ENCODE assay signal across 8 cellular contexts in the genomic region with DNA sequence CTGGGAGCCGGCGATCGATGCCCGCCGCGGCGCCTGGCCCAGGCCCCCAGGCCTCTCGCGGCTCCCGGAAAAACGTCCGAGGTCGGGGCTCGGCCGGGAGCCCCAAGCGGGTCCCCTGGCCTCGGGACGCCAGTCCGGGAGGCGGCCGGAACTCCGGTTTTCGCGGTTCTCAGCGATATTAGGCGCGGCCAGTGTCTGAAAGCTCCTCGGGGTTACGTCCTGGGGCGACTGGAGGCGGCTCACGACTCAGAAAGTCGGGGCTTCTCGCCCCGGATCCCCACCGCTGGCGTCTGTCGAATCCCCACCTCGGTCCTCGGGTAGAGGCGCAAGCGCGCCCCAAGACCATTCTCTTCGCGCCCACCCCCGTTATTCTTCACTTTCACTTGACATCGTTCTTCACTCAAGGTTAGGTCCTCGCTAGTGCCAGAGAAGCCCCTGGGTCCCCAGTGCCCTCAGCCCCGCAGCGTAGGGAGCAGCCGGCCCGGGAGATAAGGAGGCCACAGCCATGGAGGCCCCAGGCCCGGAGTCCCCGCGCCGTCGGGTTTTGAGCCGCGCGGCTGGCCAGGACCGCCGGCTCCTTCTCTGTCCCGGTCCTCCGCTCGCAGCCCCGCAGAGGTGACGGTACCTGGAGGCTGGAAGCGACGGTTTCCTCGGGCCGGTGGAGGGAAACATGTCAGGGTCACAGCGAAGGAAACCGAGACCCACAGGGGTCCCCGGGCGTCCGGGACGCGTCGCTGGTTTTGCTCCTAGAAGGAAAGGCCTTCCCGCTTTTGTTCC. TPM values are rescaled to one million over a fixed set of nuclear protein-coding genes. Genes with fewer than 3 reads are reported as not detected.
A peak's percentile ranks its signal among the peaks of the same experiment; 100 is the strongest.
DNase-seq lines count a peak whose midpoint lies in the region; ATAC-seq and TF ChIP-seq lines count a peak whose summit lies in the region.

No MANE protein-coding gene starts in this region.

- DNase-seq in AG09309 (ENCODE audit: low read depth) (no peak), KG1 (lab: John Stamatoyannopoulos, UW) (peak; percentile 53), foreskin fibroblast (peak in 1 of 2 donors; percentile 48), transverse colon (peak; percentile 26), COLO829 (ENCODE audit: low spot score) (no peak)
- DNase-seq in activated effector memory CD4-positive, alpha-beta T cell treated with Interleukin-2 at 50 U/mL for 16 hours = peak; percentile 47

- peaks cover 43% of the 10 kb centered on the region for H3K27me3 ChIP-seq in neutrophil
- peaks cover 55% of the 10 kb centered on the region for H3K27me3 ChIP-seq in transverse colon

- TF ChIP-seq EP300 in transverse colon (IDR thresholded peaks at IDR 0.05; ENCODE audit: low read depth) = no peak

- TF ChIP-seq CTCF in AG09309 (IDR thresholded peaks at IDR 0.05; ENCODE audit: control insufficient read depth, insufficient read depth, low read depth, low read length, missing control alignments) = no peak
- no peak for TF ChIP-seq CTCF in foreskin fibroblast (IDR thresholded peaks at IDR 0.05; ENCODE audit: low read depth, low read length)
- no peak for TF ChIP-seq CTCF in neutrophil (IDR thresholded peaks at IDR 0.05)
- no peak for TF ChIP-seq CTCF in transverse colon (IDR thresholded peaks at IDR 0.05)

- H3K4me3 ChIP-seq in AG09309 (ENCODE audit: control insufficient read depth, low read depth, low read length) = peak overlapping the region; percentile 62
- peak overlapping the region; percentile 54 to 56 for H3K4me3 ChIP-seq in foreskin fibroblast (ENCODE audit: low read depth in 1 of 2, low read length in 2 of 2)
- H3K4me3 ChIP-seq in neutrophil (ENCODE audit: low read depth in 1 of 2, low read length in 1 of 2) = peak overlapping the region; percentile 79 to 96
- peak overlapping the region; percentile 28 to 92 (median 60) for H3K4me3 ChIP-seq in transverse colon

- in situ Hi-C loops in transverse colon (cut with MboI; ENCODE audit: low pct_ligation_motif_present in 1 of 4, low pct_unique_long_range_greater_than_20kb in 1 of 4, low sequenced_read_pairs in 3 of 4) = loop anchor here in 2 of 4 donors (25.0 kb wide), 1 partner anchor 734 kb away; no protein-coding TSS in a partner anchor

- H3K9me3 ChIP-seq in neutrophil (no peaks in the 10 kb centered on the region), transverse colon (no peaks in the 10 kb centered on the region)

- H3K4me1 ChIP-seq in neutrophil (ENCODE audit: control insufficient read depth in 1 of 2, insufficient read depth in 1 of 2, low read depth in 1 of 2, low read length in 1 of 2) (peaks cover 11 to 24% of the 10 kb centered on the region in 2 experiments), transverse colon (peaks cover 0 to 26% (median 4%) of the 10 kb centered on the region in 4 donors)

- H3K36me3 ChIP-seq in neutrophil (no peaks in the 10 kb centered on the region), transverse colon (no peaks in the 10 kb centered on the region)

- intact Hi-C loops in transverse colon (cut with DNase I; ENCODE audit: low total_unique reads) = loop anchor here (10.0 kb wide), 1 partner anchor 248 kb away; a partner anchor contains a TSS

- ATAC-seq in GM19467 (IDR thresholded peaks at IDR 0.05; ENCODE audit: unreplicated experiment) = peak; percentile 30

- 17% methylated on average over 76 of the region's 80 CpGs; no CpG with 5 or more reads in 1 of the 2 donors for WGBS in transverse colon (ENCODE audit: low coverage in 1 of 2), 2 donors

- H3K27ac ChIP-seq in neutrophil (peak overlapping the region; percentile 62), transverse colon (peak overlapping the region; percentile 83 to 96 (median 90))

- TF ChIP-seq POLR2A in transverse colon (IDR thresholded peaks at IDR 0.05) = no peak

RNA-seq across cellular contexts. Expression of a gene that starts 35.2 kb away (rescaled TPM):
- not detected for total RNA-seq in transverse colon

Comparison
In these comparisons a context has a peak if more than half of its experiments do, and no peak if none do; other contexts are left out.
1. DNase-seq: peak in KG1 (single experiment), activated effector memory CD4-positive, alpha-beta T cell treated with Interleukin-2 at 50 U/mL for 16 hours (single experiment) and transverse colon (single experiment); none in AG09309 (single experiment) and COLO829 (single experiment).
2. Peak in every context shown above with its lines, with median percentiles within 50 percentile points of each other: H3K4me3 ChIP-seq.